9 cellular contexts compared by ENCODE assay signal in the genomic region with DNA sequence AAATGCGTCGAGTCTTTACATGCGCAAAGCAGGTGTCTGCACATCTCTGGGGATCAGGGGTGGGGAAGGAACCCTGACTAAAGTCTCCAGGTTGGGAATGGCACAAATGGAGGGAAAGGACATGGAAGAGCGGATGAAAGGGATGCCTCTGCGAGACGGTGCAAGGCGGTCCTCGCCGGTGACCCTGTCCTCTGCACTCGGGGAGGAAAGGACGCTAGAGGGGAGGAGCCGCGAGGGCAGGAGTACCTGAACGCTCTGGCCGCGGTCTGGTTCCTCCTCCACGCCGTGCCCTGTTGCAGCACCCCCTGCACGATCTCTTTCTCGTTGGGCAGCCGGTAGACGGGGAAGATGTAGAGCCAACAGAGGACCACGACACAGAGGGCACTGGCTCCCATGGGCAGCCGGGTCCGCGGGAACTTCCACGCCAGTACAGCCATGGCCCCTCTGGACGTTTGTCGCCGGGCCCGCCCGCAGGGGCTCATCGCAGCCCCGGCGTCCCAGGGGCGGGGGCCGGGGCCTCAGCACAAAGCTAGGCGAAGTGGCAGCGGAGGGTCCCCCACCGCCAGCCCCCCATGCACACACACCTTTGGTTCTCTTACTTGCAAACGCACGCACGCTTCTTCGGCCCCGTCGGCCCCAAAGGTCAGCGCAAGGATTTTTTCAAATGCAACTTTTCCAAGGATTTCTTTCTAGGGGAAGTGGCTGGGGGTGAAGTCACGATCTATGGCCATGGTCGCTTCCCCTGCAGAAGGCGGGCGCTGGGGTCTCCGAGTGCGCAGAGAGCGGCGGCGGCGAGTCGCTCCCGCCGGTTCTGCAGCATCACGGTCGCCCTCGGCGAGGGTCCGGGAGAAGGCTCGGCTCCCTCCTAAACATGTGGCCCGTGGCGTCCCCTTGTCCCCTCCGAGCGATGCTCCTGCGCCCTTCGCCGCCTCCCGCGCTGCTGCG. TPM values are rescaled to one million over a fixed set of nuclear protein-coding genes. Genes with fewer than 3 reads are reported as not detected.
A peak's percentile ranks its signal among the peaks of the same experiment; 100 is the strongest.
DNase-seq lines count a peak whose midpoint lies in the region; ATAC-seq and TF ChIP-seq lines count a peak whose summit lies in the region.
"Had no signal": no experiment of that assay in that cellular context is flagged by ENCODE, and none has a peak within 500 bp of the region (broad histone marks: within the 10 kb centered on the region; RNA-seq: fewer than 3 reads in every experiment).

No MANE protein-coding gene starts in this region.

- H3K4me3 ChIP-seq in CD4-positive, CD25-positive, alpha-beta regulatory T cell (ENCODE audit: low read depth, low read length): peak overlapping the region; percentile 92
- peak overlapping the region; percentile 44 for H3K4me3 ChIP-seq in colonic mucosa
- H3K4me3 ChIP-seq in mesodermal cell (ENCODE audit: extremely low read depth, insufficient read depth, low read length, poor library complexity, severe bottlenecking): peak overlapping the region; percentile 56
- H3K4me3 ChIP-seq in transverse colon: peak overlapping the region; percentile 18 to 67 (median 47)

- H3K4me1 ChIP-seq in CD4-positive, CD25-positive, alpha-beta regulatory T cell (ENCODE audit: control insufficient read depth, insufficient read depth, low read length, poor library complexity, severe bottlenecking): peaks cover 45% of the 10 kb centered on the region
- no peaks in the 10 kb centered on the region for H3K4me1 ChIP-seq in colonic mucosa
- no peaks in the 10 kb centered on the region for H3K4me1 ChIP-seq in mesodermal cell (ENCODE audit: control insufficient read depth, insufficient read depth, low read length, poor library complexity, severe bottlenecking)
- peaks cover 0 to 21% (median 9%) of the 10 kb centered on the region in 4 donors for H3K4me1 ChIP-seq in transverse colon

- H3K27ac ChIP-seq in CD4-positive, CD25-positive, alpha-beta regulatory T cell (ENCODE audit: insufficient read depth, low read length, poor library complexity, severe bottlenecking): peak overlapping the region; percentile 74
- H3K27ac ChIP-seq in colonic mucosa (peak overlapping the region; percentile 3), mesodermal cell (ENCODE audit: low read depth, low read length, severe bottlenecking) (no peak overlapping the region), transverse colon (peak overlapping the region; percentile 72 to 76 (median 76))

- DNase-seq in CD4-positive, CD25-positive, alpha-beta regulatory T cell: peak; percentile 13 to 20 (median 15)
- peak; percentile 59 for DNase-seq in SK-N-DZ (ENCODE audit: low spot score)
- peak; percentile 24 for DNase-seq in colonic mucosa
- peak; percentile 11 for DNase-seq in transverse colon
- DNase-seq in ACHN: no peak

- H3K9ac ChIP-seq in colonic mucosa (ENCODE audit: low read depth in 2 of 2, low read length in 2 of 2): peak overlapping the region; percentile 6 to 63

- 3 to 4% methylated on average over 46 to 53 of the region's 76 CpGs for WGBS in mesodermal cell (ENCODE audit: insufficient coverage in 2 of 2), 2 experiments
- 3% methylated on average over 55 of the region's 76 CpGs; no CpG with 5 or more reads in 1 of the 2 donors for WGBS in transverse colon (ENCODE audit: low coverage in 1 of 2), 2 donors

- no peaks in the 10 kb centered on the region for H3K36me3 Mint-ChIP-seq in CD4-positive, CD25-positive, alpha-beta regulatory T cell

- H3K27me3 ChIP-seq in CD4-positive, CD25-positive, alpha-beta regulatory T cell (ENCODE audit: control insufficient read depth, insufficient read depth, low read length): no peaks in the 10 kb centered on the region
- H3K27me3 ChIP-seq in colonic mucosa: peaks cover 13% of the 10 kb centered on the region
- peaks cover 31% of the 10 kb centered on the region for H3K27me3 ChIP-seq in transverse colon

- no peaks in the 10 kb centered on the region for H3K36me3 ChIP-seq in CD4-positive, CD25-positive, alpha-beta regulatory T cell (ENCODE audit: control insufficient read depth, insufficient read depth, low read length)
- H3K36me3 ChIP-seq in colonic mucosa (no peaks in the 10 kb centered on the region), mesodermal cell (ENCODE audit: control insufficient read depth, insufficient read depth, low read length) (no peaks in the 10 kb centered on the region), transverse colon (no peaks in the 10 kb centered on the region)

- in situ Hi-C loops in transverse colon (cut with MboI; ENCODE audit: low pct_ligation_motif_present in 1 of 4, low pct_unique_long_range_greater_than_20kb in 1 of 4, low sequenced_read_pairs in 3 of 4) (loop anchor here (10.0 kb wide), 2 partner anchors 229 to 239 kb away; no protein-coding TSS in a partner anchor), ACHN (cut with HindIII; ENCODE audit: low pct_ligation_motif_present, low pct_unique_long_range_greater_than_20kb, low sequenced_read_pairs) (no loop called here)

- peaks cover 18 to 57% (median 49%) of the 10 kb centered on the region in 4 donors for H3K4me1 Mint-ChIP-seq in CD4-positive, CD25-positive, alpha-beta regulatory T cell

- peak overlapping the region; percentile 73 to 96 (median 93) for H3K27ac Mint-ChIP-seq in CD4-positive, CD25-positive, alpha-beta regulatory T cell

- no peaks in the 10 kb centered on the region for H3K9me3 ChIP-seq in CD4-positive, CD25-positive, alpha-beta regulatory T cell (ENCODE audit: control insufficient read depth in 2 of 2, low read length in 2 of 2)
- no peaks in the 10 kb centered on the region for H3K9me3 ChIP-seq in colonic mucosa
- no peaks in the 10 kb centered on the region for H3K9me3 ChIP-seq in mesodermal cell (ENCODE audit: control insufficient read depth, low read length)
- H3K9me3 ChIP-seq in transverse colon: no peaks in the 10 kb centered on the region

- no peaks in the 10 kb centered on the region for H3K9me3 Mint-ChIP-seq in CD4-positive, CD25-positive, alpha-beta regulatory T cell
- H3K9me3 Mint-ChIP-seq: activated naive CD4-positive, alpha-beta T cell treated with anti-CD3 and anti-CD28 coated beads, Interleukin-2, amount 50 U/mL, for 72 hours had no signal

- no peak for ATAC-seq in CD4-positive, CD25-positive, alpha-beta regulatory T cell (ENCODE audit: low read depth in 2 of 2)
- ATAC-seq in GM21619 (IDR thresholded peaks at IDR 0.05; ENCODE audit: unreplicated experiment) (no peak), GM18517 (IDR thresholded peaks at IDR 0.05; ENCODE audit: unreplicated experiment) (no peak)

- peaks cover 10% of the 10 kb centered on the region for H3K27me3 Mint-ChIP-seq in CD4-positive, CD25-positive, alpha-beta regulatory T cell

- no peak for TF ChIP-seq POLR2A in transverse colon (IDR thresholded peaks at IDR 0.05)

- H3K4me3 Mint-ChIP-seq in CD4-positive, CD25-positive, alpha-beta regulatory T cell: peak overlapping the region; percentile 90 to 96 (median 94)

- TF ChIP-seq EP300 in transverse colon (IDR thresholded peaks at IDR 0.05; ENCODE audit: low read depth): no peak

- intact Hi-C loops in colonic mucosa (cut with DNase I): no loop called here
- intact Hi-C loops in transverse colon (cut with DNase I; ENCODE audit: low total_unique reads): loop anchor here (10.0 kb wide), 2 partner anchors 111 to 249 kb away; no protein-coding TSS in a partner anchor

- no peak for TF ChIP-seq CTCF in colonic mucosa (IDR thresholded peaks at IDR 0.05)
- TF ChIP-seq CTCF in transverse colon (IDR thresholded peaks at IDR 0.05): no peak

RNA-seq across cellular contexts. Expression of a gene that starts 0.5 kb away (rescaled TPM):
- total RNA-seq in CD4-positive, CD25-positive, alpha-beta regulatory T cell: 39.4 TPM
- polyA plus RNA-seq in CD4-positive, CD25-positive, alpha-beta regulatory T cell: 1 to 10 TPM; 1.2 to 5.3 (median 2.9) TPM
- polyA plus RNA-seq in SK-N-DZ (2014; cell fraction: cytosol; rRNA removed): 46.8 and 53.2 TPM in 2 replicates
- 79.5 and 84.9 TPM in 2 replicates for polyA plus RNA-seq in SK-N-DZ (2014; cell fraction: nucleus; rRNA removed)
- total RNA-seq in colonic mucosa: 1 to 10 TPM; 1.2 to 2.7 TPM
- 8.3 TPM for polyA plus RNA-seq in mesodermal cell (2013, experiment 1 of 2)
- 7.7 TPM for polyA plus RNA-seq in mesodermal cell (2013, experiment 2 of 2)
- total RNA-seq in transverse colon: 1 to 10 TPM; 1.4 to 4.5 (median 3.9) TPM
